8 cellular contexts compared by ENCODE assay signal in the genomic region with DNA sequence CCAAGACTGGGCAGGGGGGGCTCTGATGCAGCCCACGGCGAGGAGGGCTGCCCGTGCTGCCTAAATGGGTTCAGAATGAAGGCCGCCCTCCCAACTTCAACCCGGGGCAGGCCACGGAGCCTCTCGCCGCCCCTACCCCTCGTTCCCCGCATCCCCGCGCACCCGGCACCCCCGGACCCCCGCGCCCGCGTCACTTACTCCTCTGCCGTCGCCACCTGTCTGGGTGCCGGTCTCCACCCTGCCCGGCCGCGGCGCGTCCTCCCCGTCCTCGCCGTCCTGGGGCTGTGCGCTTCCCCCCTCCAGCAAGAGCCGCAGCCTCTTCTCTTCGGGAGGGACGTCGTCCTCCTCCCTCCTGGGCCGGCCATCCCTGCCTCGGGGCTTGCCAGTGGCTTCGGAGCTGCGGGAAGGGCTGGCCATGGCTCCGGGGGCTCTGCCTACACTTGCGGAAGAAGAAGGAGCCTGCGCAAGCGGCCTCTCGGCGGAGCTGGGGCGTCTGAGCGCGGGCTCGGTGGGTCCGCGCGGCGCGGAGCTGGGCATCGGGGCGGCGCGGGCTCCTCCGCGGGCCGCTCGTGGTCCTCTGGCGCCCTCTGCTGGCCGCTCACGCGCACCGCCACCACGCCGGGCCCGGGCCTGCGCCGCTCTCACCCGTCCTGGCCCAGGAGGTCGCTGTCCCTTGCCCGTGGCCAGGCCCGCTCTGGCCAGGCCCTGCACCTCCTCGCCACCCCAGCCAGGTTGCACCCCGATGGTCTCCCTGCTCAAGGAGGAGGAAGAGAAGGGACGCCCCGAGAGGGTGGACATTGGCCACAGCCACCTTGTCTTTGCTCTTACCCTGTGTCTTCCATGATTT. TPM values are rescaled to one million over a fixed set of nuclear protein-coding genes. Genes with fewer than 3 reads are reported as not detected.
DNase-seq lines count a peak whose midpoint lies in the region; ATAC-seq and TF ChIP-seq lines count a peak whose summit lies in the region.
"Not testable (repeated sequence)": the region's sequence is repeated elsewhere in the genome, so short reads cannot be mapped to it uniquely, and the experiment has no call there.

No MANE protein-coding gene starts in this region.

- peak overlapping the region in 1 of 2 experiments; percentile 51; a peak in 2 of 4 replicates for H3K4me3 ChIP-seq in DND-41 (ENCODE audit: low read depth in 1 of 2, low read length in 2 of 2)
- peak overlapping the region; percentile 35; the same call in 1 of the 2 replicates for H3K4me3 ChIP-seq in PC-9
- peak overlapping the region; percentile 39 for H3K4me3 ChIP-seq in choroid plexus epithelial cell (ENCODE audit: low read depth, low read length)
- peak overlapping the region; percentile 34 for H3K4me3 ChIP-seq in retinal pigment epithelial cell (ENCODE audit: low read length)
- peak overlapping the region; percentile 31 to 39 for H3K4me3 ChIP-seq in testis

- H3K9me3 ChIP-seq in DND-41 (ENCODE audit: insufficient read depth, low read length, severe bottlenecking); PC-9 (ENCODE audit: insufficient read depth, low read depth); testis: not testable (repeated sequence)

- H3K4me2 ChIP-seq in DND-41 (ENCODE audit: insufficient read depth, low read length) (peak overlapping the region; percentile 77), PC-9 (peak overlapping the region; percentile 76)

- DNase-seq in DND-41: peak; percentile 61
- peak in 43 of 76 experiments; percentile 1 to 64 (median 20) for DNase-seq in HUDEP-2 (lab: John Stamatoyannopoulos, UW; ENCODE audit: unreplicated experiment in 76 of 76)
- DNase-seq in PC-9: peak in 1 of 2 experiments; percentile 78
- DNase-seq in activated CD8-positive, alpha-beta memory T cell treated with anti-CD3 and anti-CD28 coated beads for 48 hours (ENCODE audit: low read depth in 2 of 3, low spot score in 2 of 3): peak; percentile 38 to 69 (median 56)
- peak; percentile 18 for DNase-seq in choroid plexus epithelial cell (ENCODE audit: low read depth)
- DNase-seq in inferior parietal cortex (ENCODE audit: extremely low spot score): peak; percentile 52
- DNase-seq in retinal pigment epithelial cell (ENCODE audit: low read depth): not testable (repeated sequence)
- DNase-seq in testis: peak; percentile 61

- 1 to 2% methylated on average over 21 of the region's 79 CpGs for WGBS in testis, 2 donors

- not testable (repeated sequence) for H3K79me2 ChIP-seq in DND-41 (ENCODE audit: insufficient read depth, low read length); PC-9 (ENCODE audit: low read depth)

- not testable (repeated sequence) for BruUV-seq in PC-9 (replicated peaks; lab: Mats Ljungman, UMichigan)

- H2AFZ ChIP-seq in DND-41 (ENCODE audit: low read depth, low read length): peak overlapping the region; percentile 72
- H2AFZ ChIP-seq in PC-9: not testable (repeated sequence)

- H3K9me2 ChIP-seq in PC-9 (ENCODE audit: insufficient read depth): not testable (repeated sequence)

- TF ChIP-seq CTCF in DND-41 (IDR thresholded peaks at IDR 0.05; ENCODE audit: borderline replicate concordance, extremely low read depth, low read length, poor library complexity, severe bottlenecking): peak; percentile 74
- peak; percentile 66 for TF ChIP-seq CTCF in PC-9 (conservative IDR thresholded peaks at IDR 0.05)
- peak; percentile 33 for TF ChIP-seq CTCF in choroid plexus epithelial cell (conservative IDR thresholded peaks at IDR 0.05; ENCODE audit: low read depth, low read length)
- peak; percentile 38 for TF ChIP-seq CTCF in retinal pigment epithelial cell (conservative IDR thresholded peaks at IDR 0.05; ENCODE audit: low read depth, low read length)
- peak in 1 of 3 experiments; percentile 53 for TF ChIP-seq CTCF in testis (IDR thresholded peaks at IDR 0.05)

- POLR2A ChIA-PET in PC-9 (lab: Charles Lee; ENCODE audit: unreplicated experiment): not testable (repeated sequence)

- H3K9ac ChIP-seq in DND-41 (ENCODE audit: low read depth, low read length): peak overlapping the region; percentile 40; the same call in 1 of the 2 replicates

- H3K4me1 ChIP-seq in DND-41 (ENCODE audit: insufficient read depth, low read length); PC-9 (replicated peaks; ENCODE audit: insufficient read depth); testis: not testable (repeated sequence)

- peak; percentile 100 for ATAC-seq in DND-41 (ENCODE audit: insufficient read depth, low read depth)

- H3F3A ChIP-seq in PC-9 (ENCODE audit: insufficient read depth, low read depth): not testable (repeated sequence)

- H3K27ac ChIP-seq in DND-41 (ENCODE audit: low read length); PC-9; testis: not testable (repeated sequence)

- not testable (repeated sequence) for H3K36me3 ChIP-seq in DND-41 (ENCODE audit: insufficient read depth, low read length); PC-9 (ENCODE audit: low read depth); testis (ENCODE audit: low read depth, missing control alignments)

- CTCF ChIA-PET in PC-9 (lab: Charles Lee): not testable (repeated sequence)

- not testable (repeated sequence) for H4K20me1 ChIP-seq in DND-41 (ENCODE audit: insufficient read depth, low read length); PC-9 (ENCODE audit: insufficient read depth)

- TF ChIP-seq POLR2A in testis (IDR thresholded peaks at IDR 0.05): not testable (repeated sequence)

- not testable (repeated sequence) for H3K27me3 ChIP-seq in DND-41 (ENCODE audit: insufficient read depth, low read length, poor library complexity); PC-9 (ENCODE audit: insufficient read depth, low read depth); testis

- intact Hi-C loops in PC-9 (cut with micrococcal nuclease; ENCODE audit: unreplicated experiment); testis (cut with DNase I; ENCODE audit: low total_unique reads): not testable (repeated sequence)

RNA-seq across cellular contexts. Expression of a gene that starts 59.3 kb away (rescaled TPM):
- total RNA-seq in PC-9 (2021) (not detected in 2 replicates), testis (not detected)
- polyA plus RNA-seq in testis (ENCODE audit: insufficient read depth, low read depth, low replicate concordance): not detected
